ENCODE assay signal across 9 cellular contexts in the genomic region with DNA sequence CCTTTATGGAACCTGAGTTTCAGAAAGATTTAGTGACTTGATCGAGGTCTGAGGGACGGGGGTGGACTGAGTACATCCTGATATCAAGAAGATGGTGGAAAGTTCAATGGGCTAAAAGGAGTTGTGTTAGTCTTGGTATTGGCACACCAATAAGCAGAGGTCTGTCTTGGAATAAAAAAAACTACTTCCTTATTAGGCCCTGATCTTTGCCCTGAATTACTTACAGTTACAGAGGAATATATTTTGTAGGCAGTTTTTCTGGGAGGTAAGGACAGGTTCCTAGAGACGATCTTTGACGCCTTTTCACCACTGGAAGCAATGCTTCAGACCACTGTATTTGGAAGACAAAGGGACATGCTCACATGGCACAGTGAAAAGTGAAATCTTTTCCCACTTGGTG. TPM values are rescaled to one million over a fixed set of nuclear protein-coding genes. Genes with fewer than 3 reads are reported as not detected.
DNase-seq lines count a peak whose midpoint lies in the region; ATAC-seq and TF ChIP-seq lines count a peak whose summit lies in the region.
"Had no signal": no experiment of that assay in that cellular context is flagged by ENCODE, and none has a peak within 500 bp of the region (broad histone marks: within the 10 kb centered on the region; RNA-seq: fewer than 3 reads in every experiment).

No MANE protein-coding gene starts in this region.

- H3K4me1 ChIP-seq in esophagus muscularis mucosa (peaks cover 0 to 26% (median 17%) of the 10 kb centered on the region in 4 donors), skeletal muscle satellite cell (ENCODE audit: control insufficient read depth, insufficient read depth, low read length) (peaks cover 4% of the 10 kb centered on the region)

- H3K27me3 ChIP-seq in esophagus muscularis mucosa (no peaks in the 10 kb centered on the region), skeletal muscle satellite cell (ENCODE audit: control insufficient read depth, insufficient read depth, low read length) (no peaks in the 10 kb centered on the region)

- H3K4me2 ChIP-seq in skeletal muscle satellite cell (ENCODE audit: low read length), result peak overlapping the region; percentile 85

- intact Hi-C loops in esophagus muscularis mucosa (cut with DNase I), result no loop called here

- peaks cover 3% of the 10 kb centered on the region for H3K4me1 Mint-ChIP-seq in T-helper 2 cell treated with Interferon-gamma antibody and Interleukin-4, amounts not matched to agents 5 μg/mL and 100 μg/mL, for 36 hours (ENCODE audit: low read depth)

- TF ChIP-seq CTCF in esophagus muscularis mucosa (IDR thresholded peaks at IDR 0.05), result no peak

- DNase-seq in T-helper 2 cell treated with Interferon-gamma antibody and Interleukin-4, amounts not matched to agents 5 μg/mL and 100 μg/mL, for 36 hours (ENCODE audit: low spot score), result no peak
- DNase-seq in T-helper 2 cell, result no peak
- DNase-seq in OCI-M1 (lab: John Stamatoyannopoulos, UW), result peak; percentile 75
- DNase-seq in esophagus muscularis mucosa (ENCODE audit: extremely low spot score), result no peak
- no peak for DNase-seq in stimulated activated CD4-positive, alpha-beta T cell treated with anti-CD3 and anti-CD28 coated beads, Interleukin-4, amount 100 ng/mL, for 4 hours
- no peak for DNase-seq in T1000 (lab: John Stamatoyannopoulos, UW)
- DNase-seq: NCI-H1048 had no signal

- peak overlapping the region; percentile 85 to 91 (median 87) for H3K27ac ChIP-seq in esophagus muscularis mucosa (replicated peaks in 1 of 4)

- 76% methylated on average over 4 of the region's 4 CpGs for WGBS in esophagus muscularis mucosa

- H3K27me3 Mint-ChIP-seq in T-helper 2 cell treated with Interferon-gamma antibody and Interleukin-4, amounts not matched to agents 5 μg/mL and 100 μg/mL, for 36 hours (ENCODE audit: low read depth), result peaks cover 3% of the 10 kb centered on the region

- H3K27ac Mint-ChIP-seq in T-helper 2 cell treated with Interferon-gamma antibody and Interleukin-4, amounts not matched to agents 5 μg/mL and 100 μg/mL, for 36 hours, result no peak overlapping the region

- H3K9me3 ChIP-seq in esophagus muscularis mucosa, result no peaks in the 10 kb centered on the region
- no peaks in the 10 kb centered on the region for H3K9me3 ChIP-seq in skeletal muscle satellite cell (replicated peaks; ENCODE audit: low read length)

- H3K36me3 Mint-ChIP-seq in T-helper 2 cell treated with Interferon-gamma antibody and Interleukin-4, amounts not matched to agents 5 μg/mL and 100 μg/mL, for 36 hours (ENCODE audit: low read depth), result no peaks in the 10 kb centered on the region

- no peak for TF ChIP-seq POLR2A in esophagus muscularis mucosa (IDR thresholded peaks at IDR 0.05; ENCODE audit: low read depth)

- peak overlapping the region; percentile 42 for H3K4me3 Mint-ChIP-seq in T-helper 2 cell treated with Interferon-gamma antibody and Interleukin-4, amounts not matched to agents 5 μg/mL and 100 μg/mL, for 36 hours

- H3K9ac ChIP-seq in skeletal muscle satellite cell (ENCODE audit: low read depth, low read length), result no peak overlapping the region

- no peak for ATAC-seq in HG03432 (IDR thresholded peaks at IDR 0.05; ENCODE audit: unreplicated experiment)

- H3K9me3 Mint-ChIP-seq in T-helper 2 cell treated with Interferon-gamma antibody and Interleukin-4, amounts not matched to agents 5 μg/mL and 100 μg/mL, for 36 hours, result no peaks in the 10 kb centered on the region

- TF ChIP-seq EP300 in esophagus muscularis mucosa (IDR thresholded peaks at IDR 0.05), result no peak

- H3K36me3 ChIP-seq in esophagus muscularis mucosa, result no peaks in the 10 kb centered on the region
- no peaks in the 10 kb centered on the region for H3K36me3 ChIP-seq in skeletal muscle satellite cell (ENCODE audit: insufficient read depth, low read length)

- H3K4me3 ChIP-seq in esophagus muscularis mucosa (peak overlapping the region; percentile 55 to 66 (median 58)), skeletal muscle satellite cell (ENCODE audit: low read length) (peak overlapping the region; percentile 68)

RNA-seq across cellular contexts. Expression of a gene that starts 0.7 kb away (rescaled TPM):
- total RNA-seq in esophagus muscularis mucosa, result 10 to 100 TPM in 2 of 4 donors, 1 to 10 TPM in 2; 8.4 to 11.9 (median 9.9) TPM
- under 0.01 TPM in 1 of 2 replicates, not detected in the other for total RNA-seq in skeletal muscle satellite cell (2012; rRNA removed)
